Comparison of ENCODE assay signal across 7 cellular contexts in genomic region chr10:23067939-23068775, GRCh38. TPM values are rescaled to one million over a fixed set of nuclear protein-coding genes. Genes with fewer than 3 reads are reported as not detected.
DNase-seq lines count a peak whose midpoint lies in the region; ATAC-seq and TF ChIP-seq lines count a peak whose summit lies in the region.

No MANE protein-coding gene starts in this region.

- peak; percentile 84 for TF ChIP-seq CTCF in endodermal cell (conservative IDR thresholded peaks at IDR 0.05)

- no peak overlapping the region for H3K27ac ChIP-seq in endodermal cell (ENCODE audit: low read depth, low read length)

- peaks cover 2% of the 10 kb centered on the region for H3K4me1 Mint-ChIP-seq in endodermal cell

- H3K9me3 Mint-ChIP-seq in endodermal cell = no peaks in the 10 kb centered on the region

- H3K9me3 ChIP-seq in endodermal cell (ENCODE audit: control insufficient read depth, low read length) = no peaks in the 10 kb centered on the region

- 60 to 75% methylated on average over 10 to 16 of the region's 16 CpGs for WGBS in endodermal cell (ENCODE audit: insufficient coverage in 1 of 2, insufficient read length in 1 of 2), 2 experiments

- ATAC-seq in GM18498 (IDR thresholded peaks at IDR 0.05; ENCODE audit: unreplicated experiment) = peak; percentile 60
- ATAC-seq in HG03354 (IDR thresholded peaks at IDR 0.05; ENCODE audit: poor library complexity, severe bottlenecking, unreplicated experiment) = peak; percentile 69

- no peak overlapping the region for H3K4me3 ChIP-seq in endodermal cell (ENCODE audit: low read length)

- no peak overlapping the region for H3K4me3 Mint-ChIP-seq in endodermal cell

- DNase-seq in NCI-H82 (lab: John Stamatoyannopoulos, UW) = peak; percentile 88
- DNase-seq in activated CD8-positive, alpha-beta memory T cell treated with anti-CD3 and anti-CD28 coated beads for 24 hours = peak; percentile 85
- DNase-seq in endodermal cell = peak; percentile 91
- peak; percentile 28 for DNase-seq in middle frontal gyrus (ENCODE audit: extremely low spot score, low spot score)
- peak; percentile 4 to 34 for DNase-seq in stimulated activated CD8-positive, alpha-beta memory T cell treated with anti-CD3 and anti-CD28 coated beads, Interleukin-4, amount 100 ng/mL, for 4 hours (ENCODE audit: low read depth in 2 of 2, low spot score in 1 of 2)

- no peaks in the 10 kb centered on the region for H3K36me3 ChIP-seq in endodermal cell (ENCODE audit: control insufficient read depth, insufficient read depth, low read length)

- H3K27ac Mint-ChIP-seq in endodermal cell = no peak overlapping the region

- H3K36me3 Mint-ChIP-seq in endodermal cell (ENCODE audit: low read depth) = no peaks in the 10 kb centered on the region

- no peaks in the 10 kb centered on the region for H3K27me3 Mint-ChIP-seq in endodermal cell (ENCODE audit: insufficient read depth)

- no peaks in the 10 kb centered on the region for H3K4me1 ChIP-seq in endodermal cell (ENCODE audit: control insufficient read depth, insufficient read depth, low read length)

- H3K9ac ChIP-seq in endodermal cell (ENCODE audit: extremely low read depth, low read length, poor library complexity, severe bottlenecking) = no peak overlapping the region

- no peaks in the 10 kb centered on the region for H3K27me3 ChIP-seq in endodermal cell (ENCODE audit: control insufficient read depth, insufficient read depth, low read length, poor library complexity, severe bottlenecking)

RNA-seq across cellular contexts. Expression of gene MSRB2, which starts 27.2 kb away (rescaled TPM):
- 10 to 100 TPM; 40.4 to 42.5 TPM for total RNA-seq in endodermal cell
- 37.7 TPM for polyA plus RNA-seq in endodermal cell (2013, experiment 1 of 2)
- polyA plus RNA-seq in endodermal cell (2013, experiment 2 of 2) = 39.2 TPM

Comparison
In these comparisons a context has a peak if more than half of its experiments do, and no peak if none do; other contexts are left out.
1. DNase-seq: peak in every context shown above with its lines; median percentile 91 in endodermal cell; 88 in NCI-H82; 85 in activated CD8-positive, alpha-beta memory T cell treated with anti-CD3 and anti-CD28 coated beads for 24 hours; 28 in middle frontal gyrus; 19 in stimulated activated CD8-positive, alpha-beta memory T cell treated with anti-CD3 and anti-CD28 coated beads, Interleukin-4, amount 100 ng/mL, for 4 hours.